Comparison of ENCODE assay signal across 2 cellular contexts in the genomic region with DNA sequence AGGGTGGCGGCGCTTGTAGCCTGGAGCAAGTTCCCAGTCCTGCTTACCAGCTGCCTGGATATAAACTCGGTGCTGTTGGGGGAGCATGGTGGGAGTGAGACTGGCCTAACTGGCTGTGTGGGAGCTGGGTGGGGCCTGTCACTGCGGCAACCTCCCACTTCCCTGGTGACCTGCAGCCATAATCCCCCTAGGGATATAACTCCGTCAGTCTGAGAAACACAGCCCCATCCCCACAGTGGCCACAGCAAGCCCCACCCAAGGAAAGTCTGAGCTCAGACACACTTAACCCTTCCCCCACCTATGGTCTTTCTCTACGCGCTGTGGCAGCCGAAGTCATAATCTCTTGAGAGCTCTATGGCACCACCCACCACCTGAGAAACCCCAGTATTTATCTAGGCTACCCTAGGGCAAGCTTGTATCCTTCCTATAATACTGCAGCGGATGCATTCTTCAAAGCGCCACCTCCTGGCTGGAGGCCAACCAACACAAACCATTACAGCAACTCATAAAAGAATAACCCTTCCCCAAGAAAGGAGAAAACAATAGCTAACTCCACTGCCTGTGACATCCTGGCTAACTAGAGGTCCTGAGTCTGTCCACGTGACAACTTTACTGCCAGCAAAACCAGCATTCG.
TF ChIP-seq lines count a peak whose summit lies in the region.

No MANE protein-coding gene starts in this region.

TF ChIP-seq in SK-N-SH, 30 proteins besides CTCF, POLR2A, EP300 and RAD21:
- no peak for TF ChIP-seq POLR2AphosphoS5 (IDR thresholded peaks at IDR 0.05; ENCODE audit: low read depth, low read length)
- TF ChIP-seq MEF2A (IDR thresholded peaks at IDR 0.05; ENCODE audit: borderline replicate concordance, low read depth) = no peak
- no peak for TF ChIP-seq NRF1 (IDR thresholded peaks at IDR 0.05; ENCODE audit: low read depth, low read length)
- no peak for TF ChIP-seq SIN3A (IDR thresholded peaks at IDR 0.05; ENCODE audit: borderline replicate concordance, low read depth, low read length)
- TF ChIP-seq FOXM1 (IDR thresholded peaks at IDR 0.05; ENCODE audit: low read depth) = no peak
- TF ChIP-seq, protein P1, sequence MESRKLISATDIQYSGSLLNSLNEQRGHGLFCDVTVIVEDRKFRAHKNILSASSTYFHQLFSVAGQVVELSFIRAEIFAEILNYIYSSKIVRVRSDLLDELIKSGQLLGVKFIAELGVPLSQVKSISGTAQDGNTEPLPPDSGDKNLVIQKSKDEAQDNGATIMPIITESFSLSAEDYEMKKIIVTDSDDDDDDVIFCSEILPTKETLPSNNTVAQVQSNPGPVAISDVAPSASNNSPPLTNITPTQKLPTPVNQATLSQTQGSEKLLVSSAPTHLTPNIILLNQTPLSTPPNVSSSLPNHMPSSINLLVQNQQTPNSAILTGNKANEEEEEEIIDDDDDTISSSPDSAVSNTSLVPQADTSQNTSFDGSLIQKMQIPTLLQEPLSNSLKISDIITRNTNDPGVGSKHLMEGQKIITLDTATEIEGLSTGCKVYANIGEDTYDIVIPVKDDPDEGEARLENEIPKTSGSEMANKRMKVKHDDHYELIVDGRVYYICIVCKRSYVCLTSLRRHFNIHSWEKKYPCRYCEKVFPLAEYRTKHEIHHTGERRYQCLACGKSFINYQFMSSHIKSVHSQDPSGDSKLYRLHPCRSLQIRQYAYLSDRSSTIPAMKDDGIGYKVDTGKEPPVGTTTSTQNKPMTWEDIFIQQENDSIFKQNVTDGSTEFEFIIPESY (IDR thresholded peaks at IDR 0.05; ENCODE audit: borderline replicate concordance, low read depth) = no peak
- TF ChIP-seq, protein P2, sequence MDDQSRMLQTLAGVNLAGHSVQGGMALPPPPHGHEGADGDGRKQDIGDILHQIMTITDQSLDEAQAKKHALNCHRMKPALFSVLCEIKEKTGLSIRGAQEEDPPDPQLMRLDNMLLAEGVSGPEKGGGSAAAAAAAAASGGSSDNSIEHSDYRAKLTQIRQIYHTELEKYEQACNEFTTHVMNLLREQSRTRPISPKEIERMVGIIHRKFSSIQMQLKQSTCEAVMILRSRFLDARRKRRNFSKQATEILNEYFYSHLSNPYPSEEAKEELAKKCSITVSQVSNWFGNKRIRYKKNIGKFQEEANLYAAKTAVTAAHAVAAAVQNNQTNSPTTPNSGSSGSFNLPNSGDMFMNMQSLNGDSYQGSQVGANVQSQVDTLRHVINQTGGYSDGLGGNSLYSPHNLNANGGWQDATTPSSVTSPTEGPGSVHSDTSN (IDR thresholded peaks at IDR 0.05) = no peak
- TF ChIP-seq, protein P3, sequence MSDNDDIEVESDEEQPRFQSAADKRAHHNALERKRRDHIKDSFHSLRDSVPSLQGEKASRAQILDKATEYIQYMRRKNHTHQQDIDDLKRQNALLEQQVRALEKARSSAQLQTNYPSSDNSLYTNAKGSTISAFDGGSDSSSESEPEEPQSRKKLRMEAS (IDR thresholded peaks at IDR 0.05; ENCODE audit: low read depth) = no peak
- TF ChIP-seq ELF1 (IDR thresholded peaks at IDR 0.05) = no peak
- TF ChIP-seq TCF12 (IDR thresholded peaks at IDR 0.05) = no peak
- TF ChIP-seq RXRA (IDR thresholded peaks at IDR 0.05; ENCODE audit: borderline replicate concordance, low read depth) = no peak
- no peak for TF ChIP-seq FOXJ3 (CRISPR knock-in tag; IDR thresholded peaks at IDR 0.05)
- TF ChIP-seq FOSL2 (IDR thresholded peaks at IDR 0.05; ENCODE audit: borderline replicate concordance, low read depth) = no peak

TF ChIP-seq in SK-N-SH treated with all-trans-retinoic acid at 6 μM for 48 hours, 23 proteins besides CTCF, POLR2A, EP300 and RAD21:
- TF ChIP-seq ZFP30 (CRISPR knock-in tag; IDR thresholded peaks at IDR 0.05) (no peak), SNAI2 (CRISPR knock-in tag; IDR thresholded peaks at IDR 0.05) (no peak), RARB (CRISPR knock-in tag; IDR thresholded peaks at IDR 0.05) (no peak), ZNF70 (CRISPR knock-in tag; IDR thresholded peaks at IDR 0.05) (no peak), GLIS3 (CRISPR knock-in tag; IDR thresholded peaks at IDR 0.05) (no peak), PPARA (CRISPR knock-in tag; IDR thresholded peaks at IDR 0.05; ENCODE audit: borderline replicate concordance) (no peak), ISL1 (CRISPR knock-in tag; IDR thresholded peaks at IDR 0.05) (no peak), ZFP3 (CRISPR knock-in tag; IDR thresholded peaks at IDR 0.05) (no peak), TOX (CRISPR knock-in tag; IDR thresholded peaks at IDR 0.05; ENCODE audit: borderline replicate concordance) (no peak), ZNF565 (CRISPR knock-in tag; conservative IDR thresholded peaks at IDR 0.05; ENCODE audit: low read depth) (no peak), BACH2 (CRISPR knock-in tag; IDR thresholded peaks at IDR 0.05; ENCODE audit: borderline replicate concordance) (no peak), ARNTL (CRISPR knock-in tag; IDR thresholded peaks at IDR 0.05; ENCODE audit: borderline replicate concordance, low read depth) (no peak)
- TF ChIP-seq, protein P4, sequence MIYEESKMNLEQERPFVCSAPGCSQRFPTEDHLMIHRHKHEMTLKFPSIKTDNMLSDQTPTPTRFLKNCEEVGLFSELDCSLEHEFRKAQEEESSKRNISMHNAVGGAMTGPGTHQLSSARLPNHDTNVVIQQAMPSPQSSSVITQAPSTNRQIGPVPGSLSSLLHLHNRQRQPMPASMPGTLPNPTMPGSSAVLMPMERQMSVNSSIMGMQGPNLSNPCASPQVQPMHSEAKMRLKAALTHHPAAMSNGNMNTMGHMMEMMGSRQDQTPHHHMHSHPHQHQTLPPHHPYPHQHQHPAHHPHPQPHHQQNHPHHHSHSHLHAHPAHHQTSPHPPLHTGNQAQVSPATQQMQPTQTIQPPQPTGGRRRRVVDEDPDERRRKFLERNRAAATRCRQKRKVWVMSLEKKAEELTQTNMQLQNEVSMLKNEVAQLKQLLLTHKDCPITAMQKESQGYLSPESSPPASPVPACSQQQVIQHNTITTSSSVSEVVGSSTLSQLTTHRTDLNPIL (CRISPR knock-in tag; IDR thresholded peaks at IDR 0.05; ENCODE audit: low read depth) = no peak
- TF ChIP-seq, protein P5, sequence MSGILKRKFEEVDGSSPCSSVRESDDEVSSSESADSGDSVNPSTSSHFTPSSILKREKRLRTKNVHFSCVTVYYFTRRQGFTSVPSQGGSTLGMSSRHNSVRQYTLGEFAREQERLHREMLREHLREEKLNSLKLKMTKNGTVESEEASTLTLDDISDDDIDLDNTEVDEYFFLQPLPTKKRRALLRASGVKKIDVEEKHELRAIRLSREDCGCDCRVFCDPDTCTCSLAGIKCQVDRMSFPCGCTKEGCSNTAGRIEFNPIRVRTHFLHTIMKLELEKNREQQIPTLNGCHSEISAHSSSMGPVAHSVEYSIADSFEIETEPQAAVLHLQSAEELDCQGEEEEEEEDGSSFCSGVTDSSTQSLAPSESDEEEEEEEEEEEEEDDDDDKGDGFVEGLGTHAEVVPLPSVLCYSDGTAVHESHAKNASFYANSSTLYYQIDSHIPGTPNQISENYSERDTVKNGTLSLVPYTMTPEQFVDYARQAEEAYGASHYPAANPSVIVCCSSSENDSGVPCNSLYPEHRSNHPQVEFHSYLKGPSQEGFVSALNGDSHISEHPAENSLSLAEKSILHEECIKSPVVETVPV (CRISPR knock-in tag; IDR thresholded peaks at IDR 0.05) = no peak
- TF ChIP-seq, protein P6, sequence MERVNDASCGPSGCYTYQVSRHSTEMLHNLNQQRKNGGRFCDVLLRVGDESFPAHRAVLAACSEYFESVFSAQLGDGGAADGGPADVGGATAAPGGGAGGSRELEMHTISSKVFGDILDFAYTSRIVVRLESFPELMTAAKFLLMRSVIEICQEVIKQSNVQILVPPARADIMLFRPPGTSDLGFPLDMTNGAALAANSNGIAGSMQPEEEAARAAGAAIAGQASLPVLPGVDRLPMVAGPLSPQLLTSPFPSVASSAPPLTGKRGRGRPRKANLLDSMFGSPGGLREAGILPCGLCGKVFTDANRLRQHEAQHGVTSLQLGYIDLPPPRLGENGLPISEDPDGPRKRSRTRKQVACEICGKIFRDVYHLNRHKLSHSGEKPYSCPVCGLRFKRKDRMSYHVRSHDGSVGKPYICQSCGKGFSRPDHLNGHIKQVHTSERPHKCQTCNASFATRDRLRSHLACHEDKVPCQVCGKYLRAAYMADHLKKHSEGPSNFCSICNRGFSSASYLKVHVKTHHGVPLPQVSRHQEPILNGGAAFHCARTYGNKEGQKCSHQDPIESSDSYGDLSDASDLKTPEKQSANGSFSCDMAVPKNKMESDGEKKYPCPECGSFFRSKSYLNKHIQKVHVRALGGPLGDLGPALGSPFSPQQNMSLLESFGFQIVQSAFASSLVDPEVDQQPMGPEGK (CRISPR knock-in tag; IDR thresholded peaks at IDR 0.05; ENCODE audit: borderline replicate concordance) = no peak
